Comparison of ENCODE assay signal across 25 cellular contexts in the genomic region with DNA sequence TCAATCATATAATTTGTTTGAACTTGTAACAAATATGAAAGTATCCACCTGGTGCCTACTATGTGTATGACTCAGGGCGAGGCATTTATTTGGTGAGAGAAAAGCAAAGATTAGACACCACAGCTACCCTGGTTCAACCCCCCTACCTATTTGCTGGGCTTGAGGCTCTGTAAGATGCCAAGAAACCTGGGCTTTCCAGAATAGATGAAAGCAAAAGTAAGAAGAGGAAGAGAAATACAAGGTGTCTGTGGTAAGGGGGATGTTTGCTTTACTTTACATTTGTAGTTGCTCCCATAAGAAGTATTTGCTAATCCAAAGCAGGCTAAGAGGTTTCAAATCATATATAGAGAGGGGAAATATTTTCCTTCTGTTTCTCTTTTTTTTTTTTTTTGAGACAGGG.
A peak's percentile ranks its signal among the peaks of the same experiment; 100 is the strongest.
DNase-seq lines count a peak whose midpoint lies in the region; ATAC-seq lines count a peak whose summit lies in the region.
"Had no signal": no experiment of that assay in that cellular context is flagged by ENCODE, and none has a peak within 500 bp of the region (broad histone marks: within the 10 kb centered on the region; RNA-seq: fewer than 3 reads in every experiment).

No MANE protein-coding gene starts in this region.

- peaks cover 0 to 7% (median 0%) of the 10 kb centered on the region in 3 donors for H3K36me3 Mint-ChIP-seq in immature natural killer cell

- peaks cover 50 to 67% of the 10 kb centered on the region in 2 donors for H3K4me1 Mint-ChIP-seq in immature natural killer cell
- H3K4me1 Mint-ChIP-seq: H9; stimulated activated naive CD8-positive, alpha-beta T cell treated with anti-CD3 and anti-CD28 coated beads, Interleukin-15, amount 100 ng/mL, for 72 hours had no signal

- no peak for DNase-seq in immature natural killer cell
- DNase-seq in NCI-H748 treated with DMSO at 0.1 percent for 48 hours (lab: John Stamatoyannopoulos, UW), result no peak
- DNase-seq in NCI-H2081 treated with DMSO at 0.1 percent for 48 hours (lab: John Stamatoyannopoulos, UW), result no peak
- no peak for DNase-seq in activated CD8-positive, alpha-beta memory T cell treated with anti-CD3 and anti-CD28 coated beads for 24 hours
- DNase-seq: activated CD4-positive, alpha-beta T cell treated with anti-CD3 and anti-CD28 coated beads for 48 hours; activated naive CD4-positive, alpha-beta T cell treated with Interleukin-2 at 50 U/mL for 16 hours; activated T-cell treated with anti-CD3 and anti-CD28 coated beads, Interleukin-2, amount 50 U/mL, for 48 hours; amniotic stem cell; colonic mucosa; effector memory CD8-positive, alpha-beta T cell; foreskin melanocyte; H9; Kasumi-1; left lung; NCI-H1092 treated with DMSO at 0.1 percent for 48 hours; NCI-H2029; NCI-H226; NCI-H774; psoas muscle; stimulated activated naive CD8-positive, alpha-beta T cell treated with anti-CD3 and anti-CD28 coated beads, Interleukin-15, amount 100 ng/mL, for 72 hours; thyroid gland had no signal

- peak overlapping the region in 3 of 5 donors; percentile 21 to 57 (median 56) for H3K4me3 Mint-ChIP-seq in immature natural killer cell
- H3K4me3 Mint-ChIP-seq: effector memory CD8-positive, alpha-beta T cell; H9; stimulated activated naive CD8-positive, alpha-beta T cell treated with anti-CD3 and anti-CD28 coated beads, Interleukin-15, amount 100 ng/mL, for 72 hours had no signal

- H3K27me3 Mint-ChIP-seq in immature natural killer cell (ENCODE audit: low read depth in 3 of 3), result no peaks in the 10 kb centered on the region
- H3K27me3 Mint-ChIP-seq: effector memory CD8-positive, alpha-beta T cell; stimulated activated naive CD8-positive, alpha-beta T cell treated with anti-CD3 and anti-CD28 coated beads, Interleukin-15, amount 100 ng/mL, for 72 hours had no signal

- ATAC-seq in GM18520 (IDR thresholded peaks at IDR 0.05; ENCODE audit: unreplicated experiment), result peak; percentile 94
- peak; percentile 50 for ATAC-seq in GM19397 (IDR thresholded peaks at IDR 0.05; ENCODE audit: unreplicated experiment)
- peak; percentile 87 for ATAC-seq in HG03159 (IDR thresholded peaks at IDR 0.05; ENCODE audit: unreplicated experiment)
- ATAC-seq: effector memory CD8-positive, alpha-beta T cell; esophagus mucosa; left lung; psoas muscle; stimulated activated naive CD8-positive, alpha-beta T cell treated with anti-CD3 and anti-CD28 coated beads, Interleukin-15, amount 100 ng/mL, for 72 hours had no signal

- peak overlapping the region in 2 of 6 donors; percentile 73 to 78 for H3K27ac Mint-ChIP-seq in immature natural killer cell
- H3K27ac Mint-ChIP-seq: H9; stimulated activated naive CD8-positive, alpha-beta T cell treated with anti-CD3 and anti-CD28 coated beads, Interleukin-15, amount 100 ng/mL, for 72 hours had no signal

- no peaks in the 10 kb centered on the region for H3K9me3 Mint-ChIP-seq in immature natural killer cell
- H3K9me3 Mint-ChIP-seq: effector memory CD8-positive, alpha-beta T cell; stimulated activated naive CD8-positive, alpha-beta T cell treated with anti-CD3 and anti-CD28 coated beads, Interleukin-15, amount 100 ng/mL, for 72 hours had no signal
